ENCODE assay signal across 32 cellular contexts in genomic region chr2:118980573-118980972, GRCh38. TPM values are rescaled to one million over a fixed set of nuclear protein-coding genes. Genes with fewer than 3 reads are reported as not detected.
"Had no signal": no experiment of that assay in that cellular context is flagged by ENCODE, and none has a peak within 500 bp of the region (broad histone marks: within the 10 kb centered on the region; RNA-seq: fewer than 3 reads in every experiment).

No MANE protein-coding gene starts in this region.

- H3K27ac ChIP-seq: ascending aorta, epithelial cell of prostate, foreskin keratinocyte, gastrocnemius medialis, heart left ventricle had no signal

- H3K27me3 Mint-ChIP-seq: activated CD4-positive, alpha-beta memory T cell treated with anti-CD3 and anti-CD28 coated beads, Interleukin-2, amount 10 ng/mL, durations not matched to agents 7 days and 5 days; activated naive CD4-positive, alpha-beta T cell treated with anti-CD3 and anti-CD28 coated beads, Interleukin-2, amount 10 ng/mL, durations not matched to agents 7 days and 5 days had no signal

- H3K36me3 ChIP-seq: ascending aorta, gastrocnemius medialis, heart left ventricle had no signal

- H3K9me3 Mint-ChIP-seq: activated CD4-positive, alpha-beta memory T cell treated with anti-CD3 and anti-CD28 coated beads, Interleukin-2, amount 10 ng/mL, durations not matched to agents 7 days and 5 days; activated CD4-positive, alpha-beta T cell treated with anti-CD3 and anti-CD28 coated beads, Interleukin-2, amount 10 ng/mL, durations not matched to agents 7 days and 5 days; activated T-cell treated with anti-CD3 and anti-CD28 coated beads, Interleukin-2, amount 50 U/mL, for 24 hours; T-helper 1 cell treated with Interleukin-12 subunit alpha and Interleukin-12 subunit beta and Interleukin-4 antibody, amounts not matched to agents 30 μg/mL and 1 μg/mL, for 36 hours had no signal

- DNase-seq: activated CD4-positive, alpha-beta memory T cell treated with anti-CD3 and anti-CD28 coated beads, Interleukin-2, amount 10 ng/mL, durations not matched to agents 7 days and 5 days; activated CD4-positive, alpha-beta T cell treated with anti-CD3 and anti-CD28 coated beads for 1 hour; activated CD4-positive, alpha-beta T cell treated with anti-CD3 and anti-CD28 coated beads for 4 hours; activated CD4-positive, alpha-beta T cell treated with anti-CD3 and anti-CD28 coated beads, Interleukin-2, amount 10 ng/mL, durations not matched to agents 7 days and 5 days; activated CD4-positive, alpha-beta T cell treated with anti-CD3 and anti-CD28 coated beads, Interleukin-2, amount 50 U/mL, for 4 hours; activated gamma-delta T cell; activated naive CD4-positive, alpha-beta T cell; activated naive CD4-positive, alpha-beta T cell treated with anti-CD3 and anti-CD28 coated beads, Interleukin-2, amount 10 ng/mL, durations not matched to agents 7 days and 5 days; activated naive CD8-positive, alpha-beta T cell treated with anti-CD3 and anti-CD28 coated beads, Interleukin-2, amount 10 ng/mL, durations not matched to agents 7 days and 5 days; activated T-cell treated with anti-CD3 and anti-CD28 coated beads for 4 hours; activated T-cell treated with anti-CD3 and anti-CD28 coated beads, Interleukin-2, amount 50 U/mL, for 24 hours; activated T-cell treated with anti-CD3 and anti-CD28 coated beads, Interleukin-2, amount 50 U/mL, for 72 hours; cortex of kidney; effector CD8-positive, alpha-beta T cell; foreskin keratinocyte; gastrocnemius medialis; glutamatergic neuron; heart left ventricle; SW 1271; T-cell; T-helper 9 cell had no signal

- H3K36me3 Mint-ChIP-seq: activated naive CD4-positive, alpha-beta T cell treated with anti-CD3 and anti-CD28 coated beads, Interleukin-2, amount 10 ng/mL, durations not matched to agents 7 days and 5 days; activated naive CD4-positive, alpha-beta T cell treated with anti-CD3 and anti-CD28 coated beads, Interleukin-2, amount 50 U/mL, for 72 hours; activated naive CD8-positive, alpha-beta T cell treated with anti-CD3 and anti-CD28 coated beads, Interleukin-2, amount 10 ng/mL, durations not matched to agents 7 days and 5 days; brain; T-cell; WTC11 had no signal

- H3K4me1 ChIP-seq: ascending aorta, foreskin keratinocyte, gastrocnemius medialis, heart left ventricle had no signal

- H3K9me3 ChIP-seq: ascending aorta, gastrocnemius medialis had no signal

- H3K27me3 ChIP-seq: ascending aorta had no signal

- H3K4me3 ChIP-seq: ascending aorta, gastrocnemius medialis, heart left ventricle had no signal

- H3K4me1 Mint-ChIP-seq: activated CD4-positive, alpha-beta memory T cell treated with anti-CD3 and anti-CD28 coated beads, Interleukin-2, amount 10 ng/mL, durations not matched to agents 7 days and 5 days; activated CD4-positive, alpha-beta T cell treated with anti-CD3 and anti-CD28 coated beads, Interleukin-2, amount 10 ng/mL, durations not matched to agents 7 days and 5 days; activated naive CD4-positive, alpha-beta T cell treated with anti-CD3 and anti-CD28 coated beads, Interleukin-2, amount 10 ng/mL, durations not matched to agents 7 days and 5 days; activated naive CD8-positive, alpha-beta T cell treated with anti-CD3 and anti-CD28 coated beads, Interleukin-2, amount 10 ng/mL, durations not matched to agents 7 days and 5 days; brain; central memory CD8-positive, alpha-beta T cell; T-cell; WTC11 had no signal

- H3K4me3 Mint-ChIP-seq: activated CD4-positive, alpha-beta memory T cell treated with anti-CD3 and anti-CD28 coated beads, Interleukin-2, amount 10 ng/mL, durations not matched to agents 7 days and 5 days; activated CD4-positive, alpha-beta T cell treated with anti-CD3 and anti-CD28 coated beads, Interleukin-2, amount 10 ng/mL, durations not matched to agents 7 days and 5 days; activated naive CD4-positive, alpha-beta T cell treated with anti-CD3 and anti-CD28 coated beads, Interleukin-2, amount 10 ng/mL, durations not matched to agents 7 days and 5 days; activated naive CD8-positive, alpha-beta T cell treated with anti-CD3 and anti-CD28 coated beads, Interleukin-2, amount 10 ng/mL, durations not matched to agents 7 days and 5 days; activated T-cell treated with anti-CD3 and anti-CD28 coated beads, Interleukin-2, amount 50 U/mL, for 24 hours; activated T-cell treated with anti-CD3 and anti-CD28 coated beads, Interleukin-2, amount 50 U/mL, for 72 hours; brain; central memory CD8-positive, alpha-beta T cell; T-cell; T-helper 1 cell treated with Interleukin-12 subunit alpha and Interleukin-12 subunit beta and Interleukin-4 antibody, amounts not matched to agents 30 μg/mL and 1 μg/mL, for 36 hours; WTC11 had no signal

- H3K27ac Mint-ChIP-seq: activated CD4-positive, alpha-beta memory T cell treated with anti-CD3 and anti-CD28 coated beads, Interleukin-2, amount 10 ng/mL, durations not matched to agents 7 days and 5 days; activated CD4-positive, alpha-beta T cell treated with anti-CD3 and anti-CD28 coated beads, Interleukin-2, amount 10 ng/mL, durations not matched to agents 7 days and 5 days; activated naive CD4-positive, alpha-beta T cell treated with anti-CD3 and anti-CD28 coated beads, Interleukin-2, amount 10 ng/mL, durations not matched to agents 7 days and 5 days; activated naive CD8-positive, alpha-beta T cell treated with anti-CD3 and anti-CD28 coated beads, Interleukin-2, amount 10 ng/mL, durations not matched to agents 7 days and 5 days; activated T-cell treated with anti-CD3 and anti-CD28 coated beads, Interleukin-2, amount 50 U/mL, for 24 hours; activated T-cell treated with anti-CD3 and anti-CD28 coated beads, Interleukin-2, amount 50 U/mL, for 72 hours; brain; T-cell; T-helper 1 cell treated with Interleukin-12 subunit alpha and Interleukin-12 subunit beta and Interleukin-4 antibody, amounts not matched to agents 30 μg/mL and 1 μg/mL, for 36 hours; WTC11 had no signal

- ATAC-seq: activated naive CD4-positive, alpha-beta T cell treated with anti-CD3 and anti-CD28 coated beads, Interleukin-2, amount 50 U/mL, for 72 hours; activated T-cell treated with anti-CD3 and anti-CD28 coated beads, Interleukin-2, amount 50 U/mL, for 72 hours; foreskin keratinocyte; gastrocnemius medialis; heart left ventricle; T-cell; WTC11 had no signal

RNA-seq across cellular contexts. Expression of gene MARCO, which starts 38.6 kb away (rescaled TPM):
- total RNA-seq: activated CD4-positive, alpha-beta memory T cell treated with anti-CD3 and anti-CD28 coated beads, Interleukin-2, amount 10 ng/mL, durations not matched to agents 7 days and 5 days; activated CD4-positive, alpha-beta T cell treated with anti-CD3 and anti-CD28 coated beads, Interleukin-2, amount 10 ng/mL, durations not matched to agents 7 days and 5 days; activated naive CD4-positive, alpha-beta T cell treated with anti-CD3 and anti-CD28 coated beads, Interleukin-2, amount 50 U/mL, for 72 hours; activated T-cell treated with anti-CD3 and anti-CD28 coated beads, Interleukin-2, amount 50 U/mL, for 72 hours; bronchial epithelial cell; dermis microvascular lymphatic vessel endothelial cell; endothelial cell of umbilical vein; T-helper 2 cell treated with Interferon-gamma antibody and Interleukin-4, amounts not matched to agents 100 ng/mL and 5 ng/mL, for 36 hours had no signal
